In genomic region chr5:176384366-176384930, GRCh38 we compare ENCODE assay signal across 24 cellular contexts.
"Had no signal": no experiment of that assay in that cellular context is flagged by ENCODE, and none has a peak within 500 bp of the region (broad histone marks: within the 10 kb centered on the region; RNA-seq: fewer than 3 reads in every experiment).

No MANE protein-coding gene starts in this region.

- H3K27ac ChIP-seq: brain microvascular endothelial cell, cardiac muscle cell had no signal

- FAIRE-seq: RCC 7860, TTC549 had no signal

- ATAC-seq: activated CD4-positive, alpha-beta T cell treated with anti-CD3 and anti-CD28 coated beads for 36 hours; activated CD8-positive, alpha-beta T cell treated with anti-CD3 and anti-CD28 coated beads, Interleukin-2, amount 10 ng/mL, durations not matched to agents 7 days and 5 days; PC-3 had no signal

- H3K4me3 ChIP-seq: cardiac muscle cell had no signal

- DNase-seq: activated CD4-positive, alpha-beta T cell treated with anti-CD3 and anti-CD28 coated beads for 36 hours; activated CD4-positive, CD25-positive, alpha-beta regulatory T cell; activated CD8-positive, alpha-beta memory T cell treated with anti-CD3 and anti-CD28 coated beads, Interleukin-2, amount 50 U/mL, for 48 hours; activated CD8-positive, alpha-beta T cell treated with anti-CD3 and anti-CD28 coated beads, Interleukin-2, amount 10 ng/mL, durations not matched to agents 7 days and 5 days; activated gamma-delta T cell treated with Interleukin-2 at 50 U/mL for 16 hours; activated T-cell treated with anti-CD3 and anti-CD28 coated beads, Interleukin-2, amount 50 U/mL, for 1 hour; amygdala; brain microvascular endothelial cell; cerebellar nuclear complex; Kasumi-1; KBM-7; NCI-H1105 treated with DMSO at 0.1 percent for 48 hours; NCI-H1436 treated with DMSO at 0.1 percent for 48 hours; NCI-H187; NCI-H2081; NCI-H524; PC-3; SHP77 treated with DMSO at 0.1 percent for 48 hours; T-helper 2 cell; T1000 had no signal

- H3K27me3 ChIP-seq: brain microvascular endothelial cell, cardiac muscle cell had no signal

- H3K27ac Mint-ChIP-seq: activated CD4-positive, alpha-beta T cell treated with anti-CD3 and anti-CD28 coated beads for 36 hours; activated CD8-positive, alpha-beta T cell treated with anti-CD3 and anti-CD28 coated beads, Interleukin-2, amount 10 ng/mL, durations not matched to agents 7 days and 5 days had no signal

- H3K4me3 Mint-ChIP-seq: activated CD4-positive, alpha-beta T cell treated with anti-CD3 and anti-CD28 coated beads for 36 hours; activated CD8-positive, alpha-beta T cell treated with anti-CD3 and anti-CD28 coated beads, Interleukin-2, amount 10 ng/mL, durations not matched to agents 7 days and 5 days; activated naive CD4-positive, alpha-beta T cell treated with anti-CD3 and anti-CD28 coated beads, Interleukin-2, amount 50 U/mL, for 24 hours had no signal

- H3K9me3 Mint-ChIP-seq: activated naive CD4-positive, alpha-beta T cell treated with anti-CD3 and anti-CD28 coated beads, Interleukin-2, amount 50 U/mL, for 24 hours had no signal

- H3K27me3 Mint-ChIP-seq: activated CD4-positive, alpha-beta T cell treated with anti-CD3 and anti-CD28 coated beads for 36 hours; activated naive CD4-positive, alpha-beta T cell treated with anti-CD3 and anti-CD28 coated beads, Interleukin-2, amount 50 U/mL, for 24 hours had no signal
